ENCODE assay signal across 22 cellular contexts in genomic region chr2:117717072-117717471, GRCh38.
"Had no signal": no experiment of that assay in that cellular context is flagged by ENCODE, and none has a peak within 500 bp of the region (broad histone marks: within the 10 kb centered on the region; RNA-seq: fewer than 3 reads in every experiment).

No MANE protein-coding gene starts in this region.

- H3K36me3 ChIP-seq: esophagus muscularis mucosa, gastrocnemius medialis, left ventricle myocardium inferior, lower lobe of right lung, neutrophil, right atrium auricular region, stomach, thoracic aorta, transverse colon had no signal

- DNase-seq: effector memory CD8-positive, alpha-beta T cell; gastrocnemius medialis; kidney; left cardiac atrium; left ventricle myocardium inferior; lower lobe of right lung; midbrain; posterior cingulate gyrus; small intestine; stimulated activated CD4-positive, alpha-beta T cell treated with anti-CD3 and anti-CD28 coated beads, Interleukin-12 subunit alpha, Interleukin-12 subunit beta, amount 100 ng/mL, for 4 hours; stimulated activated naive CD4-positive, alpha-beta T cell; stomach; substantia nigra; transverse colon had no signal

- H3K27ac Mint-ChIP-seq: dendritic cell treated with granulocyte-macrophage colony-stimulating factor and Interleukin-4, amounts not matched to agents 40 ng/mL and 50 ng/mL, for 4 days; effector memory CD8-positive, alpha-beta T cell; memory B cell; natural killer cell treated with Interleukin-12 subunit alpha and Interleukin-12 subunit beta and Interleukin-15 and Interleukin-18, amount 100 ng/mL, for 72 hours had no signal

- H3K4me1 Mint-ChIP-seq: memory B cell had no signal

- H3K4me1 ChIP-seq: esophagus muscularis mucosa, gastrocnemius medialis, left ventricle myocardium inferior, lower lobe of right lung, right atrium auricular region, transverse colon had no signal

- H3K27me3 ChIP-seq: gastrocnemius medialis, neutrophil, right atrium auricular region, stomach, transverse colon had no signal

- H3K9me3 Mint-ChIP-seq: dendritic cell treated with granulocyte-macrophage colony-stimulating factor and Interleukin-4, amounts not matched to agents 40 ng/mL and 50 ng/mL, for 4 days; natural killer cell treated with Interleukin-12 subunit alpha and Interleukin-12 subunit beta and Interleukin-15 and Interleukin-18, amount 100 ng/mL, for 72 hours had no signal

- ATAC-seq: effector memory CD8-positive, alpha-beta T cell; gastrocnemius medialis; left cardiac atrium; lower lobe of right lung; natural killer cell treated with Interleukin-12 subunit alpha and Interleukin-12 subunit beta and Interleukin-15 and Interleukin-18, amount 100 ng/mL, for 72 hours had no signal

- H3K27me3 Mint-ChIP-seq: dendritic cell treated with granulocyte-macrophage colony-stimulating factor and Interleukin-4, amounts not matched to agents 40 ng/mL and 50 ng/mL, for 4 days had no signal

- H3K27ac ChIP-seq: epithelial cell of prostate, esophagus muscularis mucosa, gastrocnemius medialis, left ventricle myocardium inferior, lower lobe of right lung, neutrophil, right atrium auricular region, stomach, thoracic aorta, transverse colon had no signal

- H3K4me3 ChIP-seq: esophagus muscularis mucosa, gastrocnemius medialis, left ventricle myocardium inferior, lower lobe of right lung, right atrium auricular region, stomach, thoracic aorta, transverse colon had no signal

- H3K9me3 ChIP-seq: esophagus muscularis mucosa, gastrocnemius medialis, lower lobe of right lung, neutrophil, right atrium auricular region, thoracic aorta, transverse colon had no signal

- H3K4me3 Mint-ChIP-seq: dendritic cell treated with granulocyte-macrophage colony-stimulating factor and Interleukin-4, amounts not matched to agents 40 ng/mL and 50 ng/mL, for 4 days; effector memory CD8-positive, alpha-beta T cell; memory B cell; natural killer cell treated with Interleukin-12 subunit alpha and Interleukin-12 subunit beta and Interleukin-15 and Interleukin-18, amount 100 ng/mL, for 72 hours had no signal

- H3K36me3 Mint-ChIP-seq: natural killer cell treated with Interleukin-12 subunit alpha and Interleukin-12 subunit beta and Interleukin-15 and Interleukin-18, amount 100 ng/mL, for 72 hours had no signal
